In the genomic region with DNA sequence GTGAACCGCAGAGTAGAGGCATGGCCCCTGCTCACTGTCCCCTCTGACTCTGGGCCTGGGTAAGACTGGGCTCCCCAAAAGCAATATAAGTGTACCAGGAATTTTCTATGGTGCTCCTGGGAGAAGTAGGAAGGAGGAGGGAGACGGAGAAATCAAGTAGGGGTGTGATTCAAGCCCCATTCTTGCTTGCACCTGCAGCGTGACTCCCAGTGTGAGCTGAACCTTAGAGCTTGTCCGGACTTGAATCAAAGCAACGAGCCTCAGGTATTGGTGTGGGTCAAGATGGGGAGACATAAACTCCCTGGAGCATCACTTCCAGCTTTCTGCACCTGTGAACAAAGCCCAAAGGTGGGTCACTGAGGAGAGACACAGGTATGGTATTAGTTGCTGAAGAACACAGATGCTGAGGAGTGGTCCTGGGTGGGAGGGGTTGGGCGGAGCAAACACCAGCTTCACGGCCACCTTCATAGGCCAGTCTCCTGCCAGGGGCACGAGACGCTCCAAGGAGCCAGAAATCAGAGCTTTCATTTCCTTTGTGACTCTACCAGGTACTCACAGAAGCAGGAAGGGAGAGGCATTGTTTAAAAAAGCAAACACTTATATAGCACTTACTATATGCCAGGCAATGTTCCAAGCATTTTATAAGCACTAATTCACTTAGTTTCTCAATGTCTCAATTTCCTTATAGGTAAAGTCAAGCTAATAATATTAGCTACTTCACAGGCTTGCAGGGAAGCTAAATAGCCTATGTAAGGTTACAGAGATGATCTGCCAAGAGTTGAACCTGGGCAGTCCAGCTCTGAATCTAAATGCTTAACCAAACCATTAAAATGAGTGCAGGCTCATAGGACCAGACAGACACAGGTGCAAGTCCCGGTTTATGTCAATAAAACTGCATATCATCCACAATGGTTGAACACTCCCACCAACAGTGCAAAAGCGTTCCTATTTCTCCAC, we compare ENCODE assay signal across 31 cellular contexts.
DNase-seq lines count a peak whose midpoint lies in the region; ATAC-seq and TF ChIP-seq lines count a peak whose summit lies in the region.
"Had no signal": no experiment of that assay in that cellular context is flagged by ENCODE, and none has a peak within 500 bp of the region (broad histone marks: within the 10 kb centered on the region; RNA-seq: fewer than 3 reads in every experiment).

No MANE protein-coding gene starts in this region.

- CTCF ChIA-PET in T-cell (lab: Charles Lee) = no interaction called here

- no peak overlapping the region for H3K27ac ChIP-seq in coronary artery
- H3K27ac ChIP-seq: 22Rv1, adrenal gland, C4-2B, hepatocyte, neural progenitor cell, pancreas, suprapubic skin had no signal

- H3K4me3 Mint-ChIP-seq in progenitor cell of endocrine pancreas (ENCODE audit: low read depth) (no peak overlapping the region), T-cell (no peak overlapping the region)
- H3K4me3 Mint-ChIP-seq: activated CD4-positive, alpha-beta T cell treated with anti-CD3 and anti-CD28 coated beads for 36 hours; activated CD8-positive, alpha-beta T cell treated with anti-CD3 and anti-CD28 coated beads for 36 hours; activated naive CD4-positive, alpha-beta T cell treated with anti-CD3 and anti-CD28 coated beads, Interleukin-2, amount 10 ng/mL, durations not matched to agents 7 days and 5 days; activated T-helper 17 cell treated with anti-CD3 and anti-CD28 coated beads, Interleukin-2, amount 50 U/mL, for 72 hours; neural progenitor cell had no signal

- TF ChIP-seq CTCF in coronary artery (IDR thresholded peaks at IDR 0.05) = no peak
- TF ChIP-seq CTCF in progenitor cell of endocrine pancreas (IDR thresholded peaks at IDR 0.05; ENCODE audit: unreplicated experiment) = no peak

- H3K36me3 Mint-ChIP-seq in progenitor cell of endocrine pancreas (ENCODE audit: insufficient read depth) = peaks cover 10% of the 10 kb centered on the region
- H3K36me3 Mint-ChIP-seq in T-cell = no peaks in the 10 kb centered on the region
- H3K36me3 Mint-ChIP-seq: activated naive CD4-positive, alpha-beta T cell treated with anti-CD3 and anti-CD28 coated beads, Interleukin-2, amount 10 ng/mL, durations not matched to agents 7 days and 5 days; neural progenitor cell had no signal

- H3K4me3 ChIP-seq in coronary artery = no peak overlapping the region
- H3K4me3 ChIP-seq: adrenal gland, HAP-1, hepatocyte, neural progenitor cell, pancreas, smooth muscle cell, suprapubic skin had no signal

- H3K4me1 Mint-ChIP-seq in progenitor cell of endocrine pancreas (ENCODE audit: low read depth) = no peaks in the 10 kb centered on the region
- peaks cover 0 to 31% (median 2%) of the 10 kb centered on the region in 3 donors for H3K4me1 Mint-ChIP-seq in T-cell
- H3K4me1 Mint-ChIP-seq: activated CD4-positive, alpha-beta T cell treated with anti-CD3 and anti-CD28 coated beads for 36 hours; activated naive CD4-positive, alpha-beta T cell treated with anti-CD3 and anti-CD28 coated beads, Interleukin-2, amount 10 ng/mL, durations not matched to agents 7 days and 5 days; activated T-helper 17 cell treated with anti-CD3 and anti-CD28 coated beads, Interleukin-2, amount 50 U/mL, for 72 hours had no signal

- ATAC-seq in GM21390 (IDR thresholded peaks at IDR 0.05; ENCODE audit: unreplicated experiment) = no peak
- no peak for ATAC-seq in T-cell (replicated peaks in 1 of 4)
- ATAC-seq in Right ventricle myocardium inferior = no peak
- ATAC-seq: activated CD4-positive, alpha-beta T cell treated with anti-CD3 and anti-CD28 coated beads for 36 hours; activated CD8-positive, alpha-beta T cell treated with anti-CD3 and anti-CD28 coated beads for 36 hours; activated T-helper 17 cell treated with anti-CD3 and anti-CD28 coated beads, Interleukin-2, amount 50 U/mL, for 72 hours; Panc1; pancreas had no signal

- POLR2A ChIA-PET in T-cell (lab: Charles Lee) = no interaction called here

- intact Hi-C loops in Right ventricle myocardium inferior (cut with DNase I) = no loop called here

- H3K27me3 Mint-ChIP-seq in progenitor cell of endocrine pancreas (peaks cover 9% of the 10 kb centered on the region), T-cell (peaks cover 0 to 1% of the 10 kb centered on the region in 2 donors)
- H3K27me3 Mint-ChIP-seq: activated CD4-positive, alpha-beta T cell treated with anti-CD3 and anti-CD28 coated beads for 36 hours; activated CD8-positive, alpha-beta T cell treated with anti-CD3 and anti-CD28 coated beads for 36 hours; activated naive CD4-positive, alpha-beta T cell treated with anti-CD3 and anti-CD28 coated beads, Interleukin-2, amount 10 ng/mL, durations not matched to agents 7 days and 5 days; activated T-helper 17 cell treated with anti-CD3 and anti-CD28 coated beads, Interleukin-2, amount 50 U/mL, for 72 hours had no signal

- H3K27ac Mint-ChIP-seq in progenitor cell of endocrine pancreas (peak overlapping the region; percentile 39), T-cell (no peak overlapping the region)
- H3K27ac Mint-ChIP-seq: activated CD4-positive, alpha-beta T cell treated with anti-CD3 and anti-CD28 coated beads for 36 hours; activated CD8-positive, alpha-beta T cell treated with anti-CD3 and anti-CD28 coated beads for 36 hours; activated naive CD4-positive, alpha-beta T cell treated with anti-CD3 and anti-CD28 coated beads, Interleukin-2, amount 10 ng/mL, durations not matched to agents 7 days and 5 days; activated T-helper 17 cell treated with anti-CD3 and anti-CD28 coated beads, Interleukin-2, amount 50 U/mL, for 72 hours; neural progenitor cell had no signal

- DNase-seq in DMS79 treated with DMSO at 0.1 percent for 48 hours (lab: John Stamatoyannopoulos, UW) (peak; percentile 5), DMS79 (lab: John Stamatoyannopoulos, UW) (no peak), NCI-H345 (lab: John Stamatoyannopoulos, UW) (peak; percentile 92), coronary artery (ENCODE audit: low spot score) (peak; percentile 35), progenitor cell of endocrine pancreas (ENCODE audit: low spot score, unreplicated experiment) (no peak), T-cell (no peak), Right ventricle myocardium inferior (ENCODE audit: missing footprints) (no peak)
- DNase-seq: activated CD4-positive, alpha-beta T cell treated with anti-CD3 and anti-CD28 coated beads for 36 hours; activated CD8-positive, alpha-beta T cell treated with anti-CD3 and anti-CD28 coated beads for 36 hours; activated naive CD4-positive, alpha-beta T cell treated with anti-CD3 and anti-CD28 coated beads, Interleukin-2, amount 10 ng/mL, durations not matched to agents 7 days and 5 days; adrenal gland; Caco-2; cerebellar nuclear complex; NCI-H1694 treated with DMSO at 0.1 percent for 48 hours; NCI-H2171; NCI-H526; pancreas; SHP77 treated with DMSO at 0.1 percent for 48 hours; stimulated activated naive CD4-positive, alpha-beta T cell treated with Interleukin-2 at 50 U/mL for 16 hours; SW 1271; T-helper 9 cell had no signal

- H3K9me3 Mint-ChIP-seq in progenitor cell of endocrine pancreas (ENCODE audit: low read depth) (peaks cover 17% of the 10 kb centered on the region), T-cell (peaks cover 8 to 14% (median 9%) of the 10 kb centered on the region in 3 donors)

Comparison
In these comparisons a context has a peak if more than half of its experiments do, and no peak if none do; other contexts are left out.
1. DNase-seq: peak in DMS79 treated with DMSO at 0.1 percent for 48 hours (single experiment), NCI-H345 (single experiment) and coronary artery (single experiment); none in DMS79 (single experiment), progenitor cell of endocrine pancreas (single experiment), T-cell (0 of 34) and Right ventricle myocardium inferior (single experiment).